In the genomic region with DNA sequence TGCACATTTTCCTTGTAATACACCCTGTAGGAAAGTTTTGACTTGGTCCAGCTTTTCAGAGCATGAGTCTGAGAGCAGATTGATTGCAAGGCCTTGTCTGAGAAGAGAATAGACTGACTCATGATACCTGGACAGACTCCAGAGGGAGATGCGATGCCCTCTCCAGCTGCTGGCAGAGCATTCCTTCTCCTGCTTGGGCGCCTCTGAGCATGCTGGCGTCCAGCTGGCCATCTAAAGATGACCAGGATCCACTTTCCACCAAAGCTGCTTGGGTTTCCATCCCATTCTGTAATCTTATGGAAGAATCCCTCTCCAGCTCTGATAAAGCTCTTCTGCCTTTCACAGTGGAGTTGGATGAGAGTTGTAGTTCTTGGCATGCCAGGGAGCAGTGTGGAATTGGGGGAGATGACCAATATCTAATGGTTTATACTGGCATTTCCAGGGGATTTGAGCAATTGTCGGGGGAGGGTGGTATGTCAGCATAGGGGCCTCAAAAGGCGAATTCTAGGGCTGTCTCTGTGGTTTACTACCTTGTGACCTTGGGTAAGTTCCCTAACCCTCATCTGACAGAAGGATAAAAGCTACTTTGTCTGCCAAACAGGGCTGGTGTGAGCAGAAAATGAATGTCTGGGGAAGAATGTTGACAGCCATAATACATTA, we compare ENCODE assay signal across 8 cellular contexts. TPM values are rescaled to one million over a fixed set of nuclear protein-coding genes. Genes with fewer than 3 reads are reported as not detected.
A peak's percentile ranks its signal among the peaks of the same experiment; 100 is the strongest.
DNase-seq lines count a peak whose midpoint lies in the region; ATAC-seq and TF ChIP-seq lines count a peak whose summit lies in the region.

No MANE protein-coding gene starts in this region.

- DNase-seq in CD4-positive, CD25-positive, alpha-beta regulatory T cell, result no peak
- DNase-seq in NCI-H2029 treated with DMSO at 0.1 percent for 48 hours (lab: John Stamatoyannopoulos, UW) (peak; percentile 5), chondrocyte (ENCODE audit: low spot score) (no peak), mucosa of gallbladder (ENCODE audit: low spot score) (peak; percentile 53), NCI-H2081 (lab: John Stamatoyannopoulos, UW) (no peak), foreskin melanocyte (no peak)

- peak in 1 of 2 donors; percentile 13 for ATAC-seq in CD4-positive, CD25-positive, alpha-beta regulatory T cell (ENCODE audit: low read depth in 2 of 2)
- ATAC-seq in HG03342 (IDR thresholded peaks at IDR 0.05; ENCODE audit: unreplicated experiment) (no peak), HG02938 (IDR thresholded peaks at IDR 0.05; ENCODE audit: unreplicated experiment) (no peak)

- H3K9me3 Mint-ChIP-seq in CD4-positive, CD25-positive, alpha-beta regulatory T cell, result no peaks in the 10 kb centered on the region
- H3K9me3 Mint-ChIP-seq in chondrocyte (ENCODE audit: low read depth), result no peaks in the 10 kb centered on the region

- no peak for TF ChIP-seq CTCF in chondrocyte (IDR thresholded peaks at IDR 0.05)

- peaks cover 68% of the 10 kb centered on the region for H3K4me1 ChIP-seq in CD4-positive, CD25-positive, alpha-beta regulatory T cell (ENCODE audit: control insufficient read depth, insufficient read depth, low read length, poor library complexity, severe bottlenecking)

- H3K27me3 Mint-ChIP-seq in CD4-positive, CD25-positive, alpha-beta regulatory T cell, result no peaks in the 10 kb centered on the region
- no peaks in the 10 kb centered on the region for H3K27me3 Mint-ChIP-seq in chondrocyte (ENCODE audit: low read depth)

- H3K27me3 ChIP-seq in CD4-positive, CD25-positive, alpha-beta regulatory T cell (ENCODE audit: control insufficient read depth, insufficient read depth, low read length), result no peaks in the 10 kb centered on the region

- H3K27ac ChIP-seq in CD4-positive, CD25-positive, alpha-beta regulatory T cell (ENCODE audit: insufficient read depth, low read length, poor library complexity, severe bottlenecking), result peak overlapping the region; percentile 61

- peaks cover 9% of the 10 kb centered on the region for H3K36me3 Mint-ChIP-seq in CD4-positive, CD25-positive, alpha-beta regulatory T cell
- H3K36me3 Mint-ChIP-seq in chondrocyte (ENCODE audit: low read depth), result no peaks in the 10 kb centered on the region

- H3K9me3 ChIP-seq in CD4-positive, CD25-positive, alpha-beta regulatory T cell (ENCODE audit: control insufficient read depth in 2 of 2, low read length in 2 of 2), result no peaks in the 10 kb centered on the region

- no peaks in the 10 kb centered on the region for H3K36me3 ChIP-seq in CD4-positive, CD25-positive, alpha-beta regulatory T cell (ENCODE audit: control insufficient read depth, insufficient read depth, low read length)

- H3K27ac Mint-ChIP-seq in CD4-positive, CD25-positive, alpha-beta regulatory T cell, result peak overlapping the region in 2 of 3 donors; percentile 18 to 84
- H3K27ac Mint-ChIP-seq in chondrocyte (ENCODE audit: unreplicated experiment), result peak overlapping the region; percentile 75

- H3K4me3 Mint-ChIP-seq in CD4-positive, CD25-positive, alpha-beta regulatory T cell, result peak overlapping the region; percentile 47 to 77 (median 69)
- H3K4me3 Mint-ChIP-seq in chondrocyte (ENCODE audit: unreplicated experiment), result no peak overlapping the region

- peaks cover 20 to 83% (median 62%) of the 10 kb centered on the region in 4 donors for H3K4me1 Mint-ChIP-seq in CD4-positive, CD25-positive, alpha-beta regulatory T cell
- H3K4me1 Mint-ChIP-seq in chondrocyte (ENCODE audit: low read depth), result peaks cover 51% of the 10 kb centered on the region

- peak overlapping the region; percentile 70 for H3K4me3 ChIP-seq in CD4-positive, CD25-positive, alpha-beta regulatory T cell (ENCODE audit: low read depth, low read length)

RNA-seq across cellular contexts. Expression of gene SZRD1, which starts 19.5 kb away (rescaled TPM):
- 136 TPM for total RNA-seq in CD4-positive, CD25-positive, alpha-beta regulatory T cell
- 10 to 100 TPM; 36.9 to 54.5 (median 44.6) TPM for polyA plus RNA-seq in CD4-positive, CD25-positive, alpha-beta regulatory T cell
- total RNA-seq in chondrocyte (113 to 117 TPM (median 113 TPM) in 3 replicates), mucosa of gallbladder (134 TPM)

RNA-seq across cellular contexts. Expression of gene FBXO42, which starts 34.3 kb away (rescaled TPM):
- total RNA-seq in CD4-positive, CD25-positive, alpha-beta regulatory T cell, result 22.0 TPM
- polyA plus RNA-seq in CD4-positive, CD25-positive, alpha-beta regulatory T cell, result 10 to 100 TPM; 13.5 to 23.2 (median 21.5) TPM
- total RNA-seq in chondrocyte (17.8 to 20.9 TPM (median 20.1 TPM) in 3 replicates), mucosa of gallbladder (20.8 TPM)

RNA-seq across cellular contexts. Expression of gene SPATA21, which starts 50.6 kb away (rescaled TPM):
- not detected for total RNA-seq in CD4-positive, CD25-positive, alpha-beta regulatory T cell
- polyA plus RNA-seq in CD4-positive, CD25-positive, alpha-beta regulatory T cell, result not detected
- total RNA-seq in chondrocyte, result not detected in 3 replicates
- not detected for total RNA-seq in mucosa of gallbladder

RNA-seq across cellular contexts. Expression of gene NECAP2, which starts 53.9 kb away (rescaled TPM):
- total RNA-seq in CD4-positive, CD25-positive, alpha-beta regulatory T cell, result 147 TPM
- 100 to 1,000 TPM; 276 to 323 (median 303) TPM for polyA plus RNA-seq in CD4-positive, CD25-positive, alpha-beta regulatory T cell
- total RNA-seq in chondrocyte, result 49.1 to 53.4 TPM (median 51.7 TPM) in 3 replicates
- 46.4 TPM for total RNA-seq in mucosa of gallbladder

Comparison
In these comparisons a context has a peak if more than half of its experiments do, and no peak if none do; other contexts are left out.
1. DNase-seq: peak in NCI-H2029 treated with DMSO at 0.1 percent for 48 hours (single experiment) and mucosa of gallbladder (single experiment); none in CD4-positive, CD25-positive, alpha-beta regulatory T cell (0 of 3), chondrocyte (single experiment), NCI-H2081 (0 of 2) and foreskin melanocyte (single experiment).